ENCODE assay signal across 8 cellular contexts in the genomic region with DNA sequence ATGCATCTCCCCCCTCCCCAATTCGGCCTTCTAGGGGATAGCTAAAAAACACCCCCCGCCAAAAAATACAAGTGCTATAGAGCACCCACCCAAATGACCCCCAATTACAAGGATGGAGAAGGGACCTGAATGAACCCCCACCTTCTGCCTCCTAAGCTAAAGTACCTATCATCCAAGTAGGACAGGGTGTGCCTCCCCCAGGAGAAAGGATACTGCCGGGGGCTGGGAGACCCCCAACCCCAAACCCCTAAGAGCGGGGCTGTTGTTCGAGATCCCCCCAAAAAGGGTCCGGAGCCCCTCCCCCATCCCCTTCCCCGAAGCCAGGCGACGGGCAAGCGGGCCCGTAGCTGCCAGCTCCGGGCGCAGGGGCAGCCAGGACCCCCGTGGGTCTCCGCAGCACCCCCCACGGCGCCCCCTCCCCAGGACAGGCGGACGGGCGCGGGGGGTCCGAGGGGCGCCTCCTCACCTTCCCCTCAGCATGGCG. TPM values are rescaled to one million over a fixed set of nuclear protein-coding genes. Genes with fewer than 3 reads are reported as not detected.
DNase-seq lines count a peak whose midpoint lies in the region; ATAC-seq and TF ChIP-seq lines count a peak whose summit lies in the region.

No MANE protein-coding gene starts in this region.

- H3K4me1 ChIP-seq in lung (ENCODE audit: control insufficient read depth in 2 of 2, insufficient read depth in 2 of 2, low read length in 2 of 2), result peaks cover 3 to 13% of the 10 kb centered on the region in 2 donors
- H3K4me1 ChIP-seq in upper lobe of left lung, result peaks cover 34 to 45% (median 36%) of the 10 kb centered on the region in 4 donors

- H3K27ac Mint-ChIP-seq in activated naive CD4-positive, alpha-beta T cell treated with anti-CD3 and anti-CD28 coated beads for 36 hours, result peak overlapping the region; percentile 100

- peaks cover 41% of the 10 kb centered on the region for H3K36me3 Mint-ChIP-seq in activated naive CD4-positive, alpha-beta T cell treated with anti-CD3 and anti-CD28 coated beads for 36 hours (ENCODE audit: low read depth)

- H3K9me3 ChIP-seq in lung (ENCODE audit: control insufficient read depth in 2 of 2, insufficient read depth in 1 of 2, low read length in 1 of 2), result no peaks in the 10 kb centered on the region
- H3K9me3 ChIP-seq in upper lobe of left lung, result no peaks in the 10 kb centered on the region

- intact Hi-C loops in activated naive CD4-positive, alpha-beta T cell treated with anti-CD3 and anti-CD28 coated beads for 36 hours (cut with micrococcal nuclease), result loop anchor here (2.0 to 5.0 kb wide), 5 partner anchors 19 to 489 kb away; a partner anchor contains a TSS

- TF ChIP-seq POLR2A in upper lobe of left lung (IDR thresholded peaks at IDR 0.05), result no peak

- no peaks in the 10 kb centered on the region for H3K27me3 Mint-ChIP-seq in activated naive CD4-positive, alpha-beta T cell treated with anti-CD3 and anti-CD28 coated beads for 36 hours (ENCODE audit: low read depth)

- CTCF ChIA-PET in activated naive CD4-positive, alpha-beta T cell treated with anti-CD3 and anti-CD28 coated beads for 36 hours (lab: Charles Lee), result no interaction called here

- peaks cover 41% of the 10 kb centered on the region for H3K4me1 Mint-ChIP-seq in activated naive CD4-positive, alpha-beta T cell treated with anti-CD3 and anti-CD28 coated beads for 36 hours (ENCODE audit: low read depth)

- WGBS in lung, 2 donors, result 0 to 1% methylated on average over 22 to 24 of the region's 24 CpGs
- 0 to 1% methylated on average over 3 to 22 of the region's 24 CpGs for WGBS in upper lobe of left lung, 2 donors

- TF ChIP-seq CTCF in astrocyte of the cerebellum (IDR thresholded peaks at IDR 0.05; ENCODE audit: low read depth, low read length, missing control alignments) (no peak), lung (IDR thresholded peaks at IDR 0.05; ENCODE audit: control extremely low read depth, extremely low read depth) (no peak), upper lobe of left lung (IDR thresholded peaks at IDR 0.05) (no peak)

- no peak for DNase-seq in activated naive CD4-positive, alpha-beta T cell treated with anti-CD3 and anti-CD28 coated beads for 36 hours
- no peak for DNase-seq in activated naive CD4-positive, alpha-beta T cell treated with Interleukin-2 at 50 U/mL for 16 hours
- no peak for DNase-seq in astrocyte of the cerebellum (ENCODE audit: low read depth)
- DNase-seq in lung (ENCODE audit: low spot score), result no peak
- no peak for DNase-seq in upper lobe of left lung
- DNase-seq in GM19240 (ENCODE audit: insufficient read length, low spot score), result no peak

- ATAC-seq in lung (ENCODE audit: insufficient read depth, low FRiP score), result no peak
- ATAC-seq in upper lobe of left lung (ENCODE audit: low FRiP score in 2 of 2), result no peak
- ATAC-seq in HG03025 (IDR thresholded peaks at IDR 0.05; ENCODE audit: low FRiP score, unreplicated experiment), result no peak
- no peak for ATAC-seq in GM18873 (IDR thresholded peaks at IDR 0.05; ENCODE audit: low FRiP score, unreplicated experiment)

- H3K4me3 Mint-ChIP-seq in activated naive CD4-positive, alpha-beta T cell treated with anti-CD3 and anti-CD28 coated beads for 36 hours, result peak overlapping the region; percentile 99

- H3K36me3 ChIP-seq in lung (ENCODE audit: control insufficient read depth in 2 of 2, insufficient read depth in 2 of 2, low read length in 2 of 2) (no peaks in the 10 kb centered on the region), upper lobe of left lung (no peaks in the 10 kb centered on the region)

- no peaks in the 10 kb centered on the region for H3K9me3 Mint-ChIP-seq in activated naive CD4-positive, alpha-beta T cell treated with anti-CD3 and anti-CD28 coated beads for 36 hours

- H3K27ac ChIP-seq in lung (ENCODE audit: low read depth in 1 of 2, low read length in 1 of 2), result peak overlapping the region; percentile 100
- H3K27ac ChIP-seq in upper lobe of left lung, result peak overlapping the region; percentile 98 to 100 (median 100)

- H3K27me3 ChIP-seq in lung (ENCODE audit: control insufficient read depth, insufficient read depth), result no peaks in the 10 kb centered on the region
- no peaks in the 10 kb centered on the region for H3K27me3 ChIP-seq in upper lobe of left lung

- TF ChIP-seq EP300 in upper lobe of left lung (IDR thresholded peaks at IDR 0.05), result no peak

- in situ Hi-C loops in astrocyte of the cerebellum (cut with HindIII; ENCODE audit: low sequenced_read_pairs), result no loop called here

- H3K4me3 ChIP-seq in astrocyte of the cerebellum (ENCODE audit: low read depth, low read length), result peak overlapping the region; percentile 96
- H3K4me3 ChIP-seq in lung, result peak overlapping the region; percentile 94
- peak overlapping the region; percentile 62 to 86 (median 74) for H3K4me3 ChIP-seq in upper lobe of left lung

RNA-seq across cellular contexts. Expression of a gene that starts 1.9 kb away (rescaled TPM):
- 10 to 100 TPM; 46.0 to 48.8 TPM for total RNA-seq in activated naive CD4-positive, alpha-beta T cell treated with anti-CD3 and anti-CD28 coated beads for 36 hours
- total RNA-seq in lung, result 10 to 100 TPM; 19.4 to 51.6 TPM
- polyA plus RNA-seq in lung, result 10 to 100 TPM; 12.2 to 13.1 TPM
- 10 to 100 TPM; 28.6 to 57.6 (median 44.1) TPM for total RNA-seq in upper lobe of left lung

RNA-seq across cellular contexts. Expression of a gene that starts 18.9 kb away (rescaled TPM):
- total RNA-seq in activated naive CD4-positive, alpha-beta T cell treated with anti-CD3 and anti-CD28 coated beads for 36 hours, result 100 to 1,000 TPM; 160 to 161 TPM
- total RNA-seq in lung (10 to 100 TPM; 55.9 TPM), upper lobe of left lung (10 to 100 TPM; 31.1 to 61.2 (median 55.3) TPM)
- polyA plus RNA-seq in lung, result 10 to 100 TPM; 28.6 to 58.1 TPM
